Comparison of ENCODE assay signal across 29 cellular contexts in genomic region chr3:43371494-43371893, GRCh38.
"Had no signal": no experiment of that assay in that cellular context is flagged by ENCODE, and none has a peak within 500 bp of the region (broad histone marks: within the 10 kb centered on the region; RNA-seq: fewer than 3 reads in every experiment).

No MANE protein-coding gene starts in this region.

- H3K4me1 Mint-ChIP-seq: activated CD4-positive, alpha-beta T cell treated with anti-CD3 and anti-CD28 coated beads, Interleukin-2, amount 10 ng/mL, durations not matched to agents 24 days and 14 days; activated naive CD4-positive, alpha-beta T cell treated with anti-CD3 and anti-CD28 coated beads, Interleukin-2, amount 10 ng/mL, durations not matched to agents 7 days and 5 days had no signal

- H3K36me3 Mint-ChIP-seq: activated naive CD4-positive, alpha-beta T cell treated with anti-CD3 and anti-CD28 coated beads, Interleukin-2, amount 10 ng/mL, durations not matched to agents 7 days and 5 days; activated naive CD8-positive, alpha-beta T cell; brain had no signal

- H3K27me3 Mint-ChIP-seq: activated CD4-positive, alpha-beta T cell treated with anti-CD3 and anti-CD28 coated beads, Interleukin-2, amount 10 ng/mL, durations not matched to agents 24 days and 14 days; activated naive CD8-positive, alpha-beta T cell; activated naive CD8-positive, alpha-beta T cell treated with anti-CD3 and anti-CD28 coated beads, Interleukin-2, amount 50 U/mL, for 24 hours; brain had no signal

- H3K9me3 Mint-ChIP-seq: activated CD4-positive, alpha-beta T cell treated with anti-CD3 and anti-CD28 coated beads, Interleukin-2, amount 10 ng/mL, durations not matched to agents 24 days and 14 days; activated naive CD4-positive, alpha-beta T cell treated with anti-CD3 and anti-CD28 coated beads, Interleukin-2, amount 10 ng/mL, durations not matched to agents 7 days and 5 days; activated naive CD8-positive, alpha-beta T cell treated with anti-CD3 and anti-CD28 coated beads, Interleukin-2, amount 50 U/mL, for 24 hours; brain; T-helper 1 cell treated with Interleukin-12 subunit alpha and Interleukin-12 subunit beta and Interleukin-4 antibody, amounts not matched to agents 30 μg/mL and 1 μg/mL, for 36 hours; T-helper 2 cell treated with Interferon-gamma antibody and Interleukin-4, amounts not matched to agents 5 μg/mL and 100 μg/mL, for 36 hours had no signal

- H3K27ac Mint-ChIP-seq: activated CD4-positive, alpha-beta T cell treated with anti-CD3 and anti-CD28 coated beads, Interleukin-2, amount 10 ng/mL, durations not matched to agents 24 days and 14 days; activated CD8-positive, alpha-beta T cell treated with anti-CD3 and anti-CD28 coated beads, Interleukin-2, amount 10 ng/mL, durations not matched to agents 7 days and 5 days; activated naive CD4-positive, alpha-beta T cell treated with anti-CD3 and anti-CD28 coated beads, Interleukin-2, amount 10 ng/mL, durations not matched to agents 7 days and 5 days; activated naive CD8-positive, alpha-beta T cell; activated naive CD8-positive, alpha-beta T cell treated with anti-CD3 and anti-CD28 coated beads, Interleukin-2, amount 50 U/mL, for 24 hours; T-helper 1 cell treated with Interleukin-12 subunit alpha and Interleukin-12 subunit beta and Interleukin-4 antibody, amounts not matched to agents 30 μg/mL and 1 μg/mL, for 36 hours; T-helper 2 cell treated with Interferon-gamma antibody and Interleukin-4, amounts not matched to agents 5 μg/mL and 100 μg/mL, for 36 hours had no signal

- H3K4me3 Mint-ChIP-seq: activated CD4-positive, alpha-beta T cell treated with anti-CD3 and anti-CD28 coated beads, Interleukin-2, amount 10 ng/mL, durations not matched to agents 24 days and 14 days; activated CD8-positive, alpha-beta T cell treated with anti-CD3 and anti-CD28 coated beads, Interleukin-2, amount 10 ng/mL, durations not matched to agents 7 days and 5 days; activated naive CD4-positive, alpha-beta T cell treated with anti-CD3 and anti-CD28 coated beads, Interleukin-2, amount 10 ng/mL, durations not matched to agents 7 days and 5 days; activated naive CD8-positive, alpha-beta T cell; activated naive CD8-positive, alpha-beta T cell treated with anti-CD3 and anti-CD28 coated beads, Interleukin-2, amount 50 U/mL, for 24 hours; brain; T-helper 1 cell treated with Interleukin-12 subunit alpha and Interleukin-12 subunit beta and Interleukin-4 antibody, amounts not matched to agents 30 μg/mL and 1 μg/mL, for 36 hours; T-helper 2 cell treated with Interferon-gamma antibody and Interleukin-4, amounts not matched to agents 5 μg/mL and 100 μg/mL, for 36 hours had no signal

- H3K36me3 ChIP-seq: SJSA1 had no signal

- H3K27me3 ChIP-seq: Peyer's patch, SJSA1 had no signal

- DNase-seq: activated CD4-positive, alpha-beta T cell treated with anti-CD3 and anti-CD28 coated beads, Interleukin-2, amount 10 ng/mL, durations not matched to agents 24 days and 14 days; activated CD4-positive, alpha-beta T cell treated with anti-CD3 and anti-CD28 coated beads, Interleukin-2, amount 50 U/mL, for 48 hours; activated CD8-positive, alpha-beta memory T cell treated with anti-CD3 and anti-CD28 coated beads, Interleukin-2, amount 50 U/mL, for 4 hours; activated CD8-positive, alpha-beta T cell treated with anti-CD3 and anti-CD28 coated beads, Interleukin-2, amount 10 ng/mL, durations not matched to agents 7 days and 5 days; activated effector memory CD4-positive, alpha-beta T cell treated with Interleukin-2 at 50 U/mL for 16 hours; activated naive CD4-positive, alpha-beta T cell treated with anti-CD3 and anti-CD28 coated beads, Interleukin-2, amount 10 ng/mL, durations not matched to agents 7 days and 5 days; activated naive CD8-positive, alpha-beta T cell treated with anti-CD3 and anti-CD28 coated beads, Interleukin-2, amount 50 U/mL, for 24 hours; activated T-cell treated with anti-CD3 and anti-CD28 coated beads, Interleukin-2, amount 50 U/mL, for 48 hours; anterior cingulate cortex; NCI-H1092 treated with DMSO at 0.1 percent for 48 hours; NCI-H1417; NCI-H146; NCI-H187; NCI-H2081; NCI-H345; NCI-H524 treated with DMSO at 0.1 percent for 48 hours; NCI-H748 treated with DMSO at 0.1 percent for 48 hours; NK-92 treated with Interleukin-12 subunit alpha and Interleukin-12 subunit beta, amount 100 ng/mL, for 24 hours; PC-3; Peyer's patch; RPMI8226; SHP77 treated with DMSO at 0.1 percent for 48 hours; SK-N-SH had no signal

- H3K9me3 ChIP-seq: Peyer's patch, SJSA1, SK-N-SH had no signal

- H3K4me2 ChIP-seq: SK-N-SH had no signal

- H3K4me3 ChIP-seq: K562, Peyer's patch, SJSA1 had no signal

- ATAC-seq: activated CD8-positive, alpha-beta T cell treated with anti-CD3 and anti-CD28 coated beads, Interleukin-2, amount 10 ng/mL, durations not matched to agents 7 days and 5 days; activated naive CD8-positive, alpha-beta T cell treated with anti-CD3 and anti-CD28 coated beads, Interleukin-2, amount 50 U/mL, for 24 hours; K562; PC-3 had no signal

- H3K4me1 ChIP-seq: SJSA1 had no signal

- H3K27ac ChIP-seq: Peyer's patch, SJSA1 had no signal
